In the genomic region with DNA sequence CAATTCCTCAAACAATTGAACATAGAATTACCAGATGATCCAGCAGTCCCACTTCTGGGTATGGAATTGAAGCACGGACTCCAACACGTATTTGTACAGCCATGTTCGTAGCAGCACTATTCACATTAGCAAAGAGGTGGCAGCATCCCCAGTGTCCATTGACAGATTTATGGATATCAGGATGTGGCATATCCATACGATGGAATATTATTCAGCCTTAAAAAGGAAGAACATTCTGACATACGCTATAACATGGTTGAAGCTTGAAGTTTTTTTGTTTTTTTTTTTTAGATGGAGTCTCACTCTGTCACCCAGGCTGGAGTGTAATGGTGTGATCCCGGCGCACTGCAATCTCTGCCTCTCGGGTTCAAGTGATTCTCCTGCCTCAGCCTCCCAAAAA, we compare ENCODE assay signal across 28 cellular contexts.
"Had no signal": no experiment of that assay in that cellular context is flagged by ENCODE, and none has a peak within 500 bp of the region (broad histone marks: within the 10 kb centered on the region; RNA-seq: fewer than 3 reads in every experiment).

No MANE protein-coding gene starts in this region.

- H3K27ac Mint-ChIP-seq: mesothelial cell of epicardium; natural killer cell; nephron progenitor cell; stimulated activated memory B cell treated with anti-CD40 and anti-IgM and Interleukin-4, amounts not matched to agents 10 μg/mL and 1 μg/mL and 100 μg/mL, for 72 hours; stimulated activated naive CD8-positive, alpha-beta T cell treated with anti-CD3 and anti-CD28 coated beads, Interleukin-15, amount 100 ng/mL, for 72 hours had no signal

- H3K4me3 ChIP-seq: left lung, lung, pancreas, prostate gland, sigmoid colon, smooth muscle cell, tibial nerve, upper lobe of right lung had no signal

- ATAC-seq: left lung; natural killer cell; pancreas; right cardiac atrium; stimulated activated memory B cell treated with anti-CD40 and anti-IgM and Interleukin-4, amounts not matched to agents 10 μg/mL and 1 μg/mL and 100 μg/mL, for 72 hours; stimulated activated naive CD8-positive, alpha-beta T cell treated with anti-CD3 and anti-CD28 coated beads, Interleukin-15, amount 100 ng/mL, for 72 hours; upper lobe of right lung had no signal

- H3K36me3 Mint-ChIP-seq: mesothelial cell of epicardium, natural killer cell had no signal

- H3K27me3 ChIP-seq: left lung, pancreas, sigmoid colon, tibial nerve, upper lobe of right lung had no signal

- H3K36me3 ChIP-seq: left lung, pancreas, prostate gland, sigmoid colon, tibial nerve, upper lobe of right lung had no signal

- H3K4me2 ChIP-seq: smooth muscle cell had no signal

- H3K4me3 Mint-ChIP-seq: mesothelial cell of epicardium; naive B cell; natural killer cell; nephron progenitor cell; stimulated activated memory B cell treated with anti-CD40 and anti-IgM and Interleukin-4, amounts not matched to agents 10 μg/mL and 1 μg/mL and 100 μg/mL, for 72 hours; stimulated activated naive CD8-positive, alpha-beta T cell treated with anti-CD3 and anti-CD28 coated beads, Interleukin-15, amount 100 ng/mL, for 72 hours had no signal

- H3K4me1 ChIP-seq: left lung, pancreas, prostate gland, sigmoid colon, tibial nerve, upper lobe of right lung had no signal

- H3K27me3 Mint-ChIP-seq: naive B cell; stimulated activated memory B cell treated with anti-CD40 and anti-IgM and Interleukin-4, amounts not matched to agents 10 μg/mL and 1 μg/mL and 100 μg/mL, for 72 hours; stimulated activated naive CD8-positive, alpha-beta T cell treated with anti-CD3 and anti-CD28 coated beads, Interleukin-15, amount 100 ng/mL, for 72 hours had no signal

- FAIRE-seq: kidney, pancreas, urothelium cell line had no signal

- H3K4me1 Mint-ChIP-seq: stimulated activated naive CD8-positive, alpha-beta T cell treated with anti-CD3 and anti-CD28 coated beads, Interleukin-15, amount 100 ng/mL, for 72 hours had no signal

- H3K9me3 ChIP-seq: pancreas, prostate gland, sigmoid colon, tibial nerve, upper lobe of right lung had no signal

- H3K9me3 Mint-ChIP-seq: mesothelial cell of epicardium; natural killer cell; stimulated activated memory B cell treated with anti-CD40 and anti-IgM and Interleukin-4, amounts not matched to agents 10 μg/mL and 1 μg/mL and 100 μg/mL, for 72 hours; stimulated activated naive CD8-positive, alpha-beta T cell treated with anti-CD3 and anti-CD28 coated beads, Interleukin-15, amount 100 ng/mL, for 72 hours had no signal

- H3K27ac ChIP-seq: left lung, pancreas, prostate gland, sigmoid colon, tibial nerve, upper lobe of right lung had no signal

- DNase-seq: hippocampal formation; kidney; left colon; left lung; mesendoderm; naive B cell; natural killer cell; nephron progenitor cell; pancreas; posterior cingulate gyrus; retina; right cardiac atrium; sigmoid colon; stimulated activated CD4-positive, alpha-beta T cell treated with anti-CD3 and anti-CD28 coated beads, Interleukin-1b, Interleukin-23, amount 100 ng/mL, for 48 hours; stimulated activated CD4-positive, alpha-beta T cell treated with anti-CD3 and anti-CD28 coated beads, Interleukin-2, amount 100 ng/mL, for 48 hours; stimulated activated CD4-positive, alpha-beta T cell treated with anti-CD3 and anti-CD28 coated beads, Interleukin-4, amount 100 ng/mL, for 4 hours; stimulated activated CD8-positive, alpha-beta memory T cell treated with anti-CD3 and anti-CD28 coated beads, Interleukin-4, amount 100 ng/mL, for 48 hours; stimulated activated naive CD4-positive, alpha-beta T cell treated with Interleukin-2 at 50 U/mL for 16 hours; stimulated activated naive CD8-positive, alpha-beta T cell treated with anti-CD3 and anti-CD28 coated beads, Interleukin-15, amount 100 ng/mL, for 72 hours; substantia nigra; upper lobe of right lung had no signal
